Comparison of ENCODE assay signal across 8 cellular contexts in the genomic region with DNA sequence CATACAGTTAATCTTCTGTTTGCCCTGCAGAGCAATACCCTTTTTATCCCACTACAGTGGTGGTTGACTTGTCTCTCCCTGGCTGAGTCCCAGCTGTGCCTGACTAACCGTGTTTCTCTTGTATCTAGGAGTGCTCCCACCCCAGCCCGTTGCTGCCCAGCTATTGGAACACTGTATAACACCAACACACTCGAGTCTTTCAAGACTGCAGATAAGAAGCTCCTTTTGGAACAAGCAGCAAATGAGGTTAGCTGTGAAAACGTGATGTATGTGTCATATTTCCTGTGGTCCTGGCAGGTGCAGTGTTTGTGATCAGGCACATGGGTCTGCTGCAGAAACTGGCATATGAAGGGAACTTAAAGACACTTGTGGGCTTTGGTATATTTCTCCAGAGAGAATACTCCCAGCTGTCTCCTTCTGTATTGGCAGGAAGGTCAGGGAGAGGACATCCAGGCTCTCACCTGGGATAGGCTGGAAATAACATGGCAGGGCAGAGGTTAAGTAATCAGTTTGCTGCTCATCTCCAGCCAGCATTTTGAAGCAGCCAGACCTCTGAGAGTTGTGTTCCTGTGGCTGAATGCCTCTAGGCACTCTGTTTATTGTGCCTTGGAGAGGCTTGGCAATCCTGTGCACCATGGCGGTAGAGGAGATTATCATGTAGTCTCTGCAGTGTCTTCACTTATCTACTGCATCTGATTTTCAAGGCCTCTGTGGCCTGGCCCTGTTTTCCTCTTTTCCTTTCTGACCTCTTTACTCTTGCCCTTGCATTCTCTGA. TPM values are rescaled to one million over a fixed set of nuclear protein-coding genes. Genes with fewer than 3 reads are reported as not detected.
A peak's percentile ranks its signal among the peaks of the same experiment; 100 is the strongest.
DNase-seq lines count a peak whose midpoint lies in the region; ATAC-seq and TF ChIP-seq lines count a peak whose summit lies in the region.

No MANE protein-coding gene starts in this region.

- CTCF ChIA-PET in SK-N-SH (lab: Yijun Ruan, JAX), result interaction anchor here (1.0 to 1.4 kb wide), 3 partner anchors 10 to 247 kb away, joined by 3 to 6 read pairs (median 4); no protein-coding TSS in a partner anchor

- no peaks in the 10 kb centered on the region for H3K27me3 Mint-ChIP-seq in brain
- H3K27me3 Mint-ChIP-seq in neural progenitor cell (ENCODE audit: insufficient read depth, low read depth), result peaks cover 3% of the 10 kb centered on the region

- H2BK5ac ChIP-seq in trophoblast cell (ENCODE audit: low read depth, low read length, poor library complexity), result no peak overlapping the region

- TF ChIP-seq EP300 in SK-N-SH (IDR thresholded peaks at IDR 0.05; ENCODE audit: borderline replicate concordance in 1 of 2, low read depth in 1 of 2, low read length in 1 of 2), result no peak

- H3K27me3 ChIP-seq in KMS-11 (ENCODE audit: insufficient read depth, low read depth) (no peaks in the 10 kb centered on the region), trophoblast cell (ENCODE audit: insufficient read depth, low read length) (no peaks in the 10 kb centered on the region), neural progenitor cell (no peaks in the 10 kb centered on the region), SK-N-SH (ENCODE audit: insufficient read depth) (no peaks in the 10 kb centered on the region)

- H3K27ac Mint-ChIP-seq in brain, result peak overlapping the region in 3 of 5 experiments; percentile 35 to 67 (median 47)
- no peak overlapping the region for H3K27ac Mint-ChIP-seq in neural progenitor cell

- TF ChIP-seq CTCF in KMS-11 (conservative IDR thresholded peaks at IDR 0.05; ENCODE audit: low read depth, low read length), result no peak
- TF ChIP-seq CTCF in brain (conservative IDR thresholded peaks at IDR 0.05), result no peak
- no peak for TF ChIP-seq CTCF in neural progenitor cell (IDR thresholded peaks at IDR 0.05)
- TF ChIP-seq CTCF in SK-N-SH (IDR thresholded peaks at IDR 0.05), result no peak

- H2AK5ac ChIP-seq in trophoblast cell (ENCODE audit: low read length), result no peak overlapping the region

- no peak overlapping the region for H3K4me3 Mint-ChIP-seq in brain
- H3K4me3 Mint-ChIP-seq in neural progenitor cell, result no peak overlapping the region

- peaks cover 52% of the 10 kb centered on the region for H3K4me1 ChIP-seq in KMS-11 (ENCODE audit: low read depth, poor library complexity, severe bottlenecking)
- peaks cover 0 to 3% of the 10 kb centered on the region in 2 experiments for H3K4me1 ChIP-seq in trophoblast cell (ENCODE audit: control insufficient read depth in 1 of 2, insufficient read depth in 2 of 2, low read length in 2 of 2)
- no peaks in the 10 kb centered on the region for H3K4me1 ChIP-seq in neural progenitor cell
- H3K4me1 ChIP-seq in SK-N-SH (ENCODE audit: control insufficient read depth in 1 of 2, insufficient read depth in 2 of 2, low read depth in 1 of 2, low read length in 1 of 2), result peaks cover 6 to 19% of the 10 kb centered on the region in 2 experiments; a peak in 3 of 4 replicates

- POLR2A ChIA-PET in SK-N-SH (lab: Yijun Ruan, JAX), result no interaction called here

- H3K9ac ChIP-seq in KMS-11, result no peak overlapping the region; the same call in 1 of the 2 replicates
- H3K9ac ChIP-seq in trophoblast cell (ENCODE audit: low read length), result no peak overlapping the region
- H3K9ac ChIP-seq in neural progenitor cell, result no peak overlapping the region
- H3K9ac ChIP-seq in SK-N-SH, result no peak overlapping the region

- TF ChIP-seq RAD21 in SK-N-SH (IDR thresholded peaks at IDR 0.05; ENCODE audit: low read length), result no peak

- no peaks in the 10 kb centered on the region for H3K9me3 ChIP-seq in trophoblast cell (ENCODE audit: insufficient read depth, low read depth, low read length)
- no peaks in the 10 kb centered on the region for H3K9me3 ChIP-seq in neural progenitor cell (ENCODE audit: low read depth)
- H3K9me3 ChIP-seq in SK-N-SH, result no peaks in the 10 kb centered on the region

- no peak overlapping the region for H2BK120ac ChIP-seq in trophoblast cell (ENCODE audit: insufficient read depth, low read length, poor library complexity)

- H2AFZ ChIP-seq in KMS-11 (ENCODE audit: low read depth) (no peak overlapping the region), trophoblast cell (ENCODE audit: insufficient read depth, low read length, poor library complexity) (no peak overlapping the region), neural progenitor cell (replicated peaks) (no peak overlapping the region), SK-N-SH (ENCODE audit: low read depth) (no peak overlapping the region)

- no peaks in the 10 kb centered on the region for H3K9me2 ChIP-seq in SK-N-SH

- H4K8ac ChIP-seq in trophoblast cell (ENCODE audit: low read depth, low read length), result no peak overlapping the region

- H3K4me2 ChIP-seq in KMS-11 (peak overlapping the region; percentile 29), trophoblast cell (ENCODE audit: low read length) (no peak overlapping the region), neural progenitor cell (no peak overlapping the region), SK-N-SH (no peak overlapping the region)

- H3K9me3 Mint-ChIP-seq in brain (no peaks in the 10 kb centered on the region), neural progenitor cell (no peaks in the 10 kb centered on the region)

- H4K20me1 ChIP-seq in KMS-11 (ENCODE audit: insufficient read depth), result no peaks in the 10 kb centered on the region
- H4K20me1 ChIP-seq in neural progenitor cell (ENCODE audit: low read depth), result no peaks in the 10 kb centered on the region
- H4K20me1 ChIP-seq in SK-N-SH (ENCODE audit: insufficient read depth), result no peaks in the 10 kb centered on the region

- H3F3A ChIP-seq in neural progenitor cell (ENCODE audit: low read depth), result no peaks in the 10 kb centered on the region
- H3F3A ChIP-seq in SK-N-SH (replicated peaks; ENCODE audit: insufficient read depth), result no peaks in the 10 kb centered on the region

- peak; percentile 70 for ATAC-seq in GM18907 (IDR thresholded peaks at IDR 0.05; ENCODE audit: unreplicated experiment)

- H3K36me3 Mint-ChIP-seq in brain (peaks cover 42% of the 10 kb centered on the region), neural progenitor cell (peaks cover 6% of the 10 kb centered on the region)

- H3K79me2 ChIP-seq in KMS-11 (ENCODE audit: insufficient read depth, low read depth), result no peaks in the 10 kb centered on the region
- H3K79me2 ChIP-seq in trophoblast cell (ENCODE audit: control insufficient read depth, insufficient read depth, low read length, poor library complexity), result no peaks in the 10 kb centered on the region
- no peaks in the 10 kb centered on the region for H3K79me2 ChIP-seq in neural progenitor cell (ENCODE audit: low read depth)
- H3K79me2 ChIP-seq in SK-N-SH (ENCODE audit: insufficient read depth), result no peaks in the 10 kb centered on the region

- no peak overlapping the region for H3K18ac ChIP-seq in trophoblast cell (ENCODE audit: low read length)

- H4K12ac ChIP-seq in trophoblast cell (ENCODE audit: low read depth, low read length), result no peak overlapping the region

- no peak overlapping the region for H3K4ac ChIP-seq in trophoblast cell (ENCODE audit: low read depth, low read length)

- H3K23ac ChIP-seq in trophoblast cell (ENCODE audit: low read length), result no peak overlapping the region

- H3K27ac ChIP-seq in KMS-11 (peak overlapping the region; percentile 52), skin epidermis (peak overlapping the region in 14 of 21 experiments; percentile 12 to 80 (median 58)), trophoblast cell (ENCODE audit: low read depth, low read length) (no peak overlapping the region), neural progenitor cell (no peak overlapping the region), SK-N-SH (ENCODE audit: low read depth in 2 of 2, low read length in 1 of 2) (no peak overlapping the region)

- WGBS in trophoblast cell (ENCODE audit: extremely low coverage, insufficient coverage, insufficient read length), result no CpG with 5 or more reads among the region's 5 CpGs
- 46% methylated on average over 5 of the region's 5 CpGs for WGBS in SK-N-SH (ENCODE audit: low lambda C conversion rate)

- no peaks in the 10 kb centered on the region for H3K79me1 ChIP-seq in trophoblast cell (ENCODE audit: low read length)

- peaks cover 5% of the 10 kb centered on the region for H3K4me1 Mint-ChIP-seq in brain
- H3K4me1 Mint-ChIP-seq in neural progenitor cell, result no peaks in the 10 kb centered on the region

- H2BK12ac ChIP-seq in trophoblast cell (ENCODE audit: low read length), result no peak overlapping the region

- H3K14ac ChIP-seq in trophoblast cell (ENCODE audit: low read length), result no peak overlapping the region

- H3K4me3 ChIP-seq in KMS-11 (IDR thresholded peaks at IDR 0.05; ENCODE audit: insufficient read depth, low read depth, low read length), result no peak overlapping the region
- H3K4me3 ChIP-seq in skin epidermis, result no peak overlapping the region
- H3K4me3 ChIP-seq in trophoblast cell (ENCODE audit: low read depth, low read length), result no peak overlapping the region
- no peak overlapping the region for H3K4me3 ChIP-seq in neural progenitor cell
- H3K4me3 ChIP-seq in SK-N-SH (ENCODE audit: low read depth in 2 of 2, low read length in 1 of 2), result no peak overlapping the region

- no peak overlapping the region for H4K91ac ChIP-seq in trophoblast cell (ENCODE audit: low read depth, low read length)

- H3K36me3 ChIP-seq in KMS-11 (ENCODE audit: insufficient read depth) (no peaks in the 10 kb centered on the region), trophoblast cell (ENCODE audit: control insufficient read depth in 1 of 2, insufficient read depth in 2 of 2, low read length in 2 of 2) (peaks cover 7 to 25% of the 10 kb centered on the region in 2 experiments), neural progenitor cell (no peaks in the 10 kb centered on the region), SK-N-SH (replicated peaks in 1 of 2; ENCODE audit: control insufficient read depth in 1 of 2, insufficient read depth in 2 of 2, low read length in 1 of 2) (peaks cover 38 to 55% of the 10 kb centered on the region in 2 experiments)

- no peak for DNase-seq in trophoblast cell
- no peak for DNase-seq in neural progenitor cell (ENCODE audit: low spot score)
- no peak for DNase-seq in SK-N-SH
- no peak for DNase-seq in C1 segment of cervical spinal cord (lab: John Stamatoyannopoulos, UW)

TF ChIP-seq in SK-N-SH, 30 proteins besides CTCF, POLR2A, EP300 and RAD21 (continues in another document):
- TF ChIP-seq RCOR1 (IDR thresholded peaks at IDR 0.05; ENCODE audit: low read length) (no peak), TEAD4 (IDR thresholded peaks at IDR 0.05; ENCODE audit: borderline replicate concordance, insufficient read depth) (no peak), GABPA (IDR thresholded peaks at IDR 0.05; ENCODE audit: low read depth) (no peak), TCF12 (IDR thresholded peaks at IDR 0.05) (no peak)

RNA-seq across cellular contexts. Expression of a gene that starts 34.8 kb away (rescaled TPM):
- polyA plus RNA-seq in brain (ENCODE audit: insufficient read depth, low read depth, low replicate concordance) (11.5 TPM), SK-N-SH (2012; rRNA removed) (29.5 and 44.5 TPM in 2 replicates)
- polyA plus RNA-seq in trophoblast cell (2013), result 23.3 and 24.0 TPM in 2 replicates
- 35.5 and 53.5 TPM in 2 replicates for total RNA-seq in neural progenitor cell (ENCODE audit: low replicate concordance)
- polyA plus RNA-seq in SK-N-SH (2012; cell fraction: cytosol; rRNA removed), result 30.6 and 32.5 TPM in 2 replicates
- 56.7 and 62.5 TPM in 2 replicates for polyA plus RNA-seq in SK-N-SH (2012; cell fraction: nucleus; rRNA removed)

Comparison
In these comparisons a context has a peak if more than half of its experiments do, and no peak if none do; other contexts are left out.
1. H3K27ac ChIP-seq: peak in KMS-11 (single experiment) and skin epidermis (14 of 21); none in trophoblast cell (single experiment), neural progenitor cell (single experiment) and SK-N-SH (0 of 2).